15 cellular contexts compared by ENCODE assay signal in genomic region chr1:221315330-221315729, GRCh38.
DNase-seq lines count a peak whose midpoint lies in the region; ATAC-seq and TF ChIP-seq lines count a peak whose summit lies in the region.
"Had no signal": no experiment of that assay in that cellular context is flagged by ENCODE, and none has a peak within 500 bp of the region (broad histone marks: within the 10 kb centered on the region; RNA-seq: fewer than 3 reads in every experiment).

No MANE protein-coding gene starts in this region.

- dilution Hi-C loops in mammary epithelial cell (cut with HindIII; ENCODE audit: low sequenced_read_pairs) = no loop called here

- no peak overlapping the region for H3K4me2 ChIP-seq in mammary epithelial cell (ENCODE audit: insufficient read depth, low read depth, low read length)

- H3K4me1 Mint-ChIP-seq in MCF 10A (ENCODE audit: insufficient read depth, unreplicated experiment) = peaks cover 29% of the 10 kb centered on the region

- no peaks in the 10 kb centered on the region for H3K4me1 ChIP-seq in mammary epithelial cell (ENCODE audit: insufficient read depth, low read length)
- peaks cover 27% of the 10 kb centered on the region for H3K4me1 ChIP-seq in adipocyte (ENCODE audit: control insufficient read depth, insufficient read depth, low read length)
- H3K4me1 ChIP-seq in heart right ventricle = peaks cover 0 to 5% (median 0%) of the 10 kb centered on the region in 9 donors
- H3K4me1 ChIP-seq: lower lobe of right lung had no signal

- H3K9ac ChIP-seq in mammary epithelial cell (ENCODE audit: insufficient read depth, low read length) (no peak overlapping the region), adipocyte (ENCODE audit: low read length) (peak overlapping the region; percentile 70)

- in situ Hi-C loops in mammary epithelial cell (cut with MboI; ENCODE audit: low sequenced_read_pairs in 2 of 2) = no loop called here

- ATAC-seq in heart right ventricle = peak in 5 of 8 donors; percentile 38 to 91 (median 72)

- H3K36me3 ChIP-seq in mammary epithelial cell (ENCODE audit: insufficient read depth, low read length) = no peaks in the 10 kb centered on the region
- H3K36me3 ChIP-seq in adipocyte (ENCODE audit: control insufficient read depth, insufficient read depth, low read length, severe bottlenecking) = no peaks in the 10 kb centered on the region
- no peaks in the 10 kb centered on the region for H3K36me3 ChIP-seq in heart right ventricle
- H3K36me3 ChIP-seq: lower lobe of right lung had no signal

- CTCF ChIA-PET in MCF 10A (lab: Yijun Ruan, JAX) (interaction anchor here (0.5 to 1.8 kb wide), 6 partner anchors 11 to 528 kb away, joined by 3 to 5 read pairs (median 4); no protein-coding TSS in a partner anchor), mammary epithelial cell (lab: Charles Lee; ENCODE audit: low non-redundant PET) (no interaction called here)

- no TSS peak for BruUV-seq in MCF 10A (replicated peaks; lab: Mats Ljungman, UMichigan)
- no TSS peak for BruUV-seq in mammary epithelial cell (replicated peaks; lab: Mats Ljungman, UMichigan)

- H3K36me3 Mint-ChIP-seq in MCF 10A (ENCODE audit: insufficient read depth, unreplicated experiment) = no peaks in the 10 kb centered on the region

- H3K27ac ChIP-seq in mammary epithelial cell (ENCODE audit: insufficient read depth, low read depth, low read length) (no peak overlapping the region), heart right ventricle (no peak overlapping the region), caudate nucleus (ENCODE audit: low read depth, low read length) (no peak overlapping the region)
- H3K27ac ChIP-seq: dorsolateral prefrontal cortex, lower lobe of right lung had no signal

- 22% methylated on average over 3 of the region's 3 CpGs for WGBS in mammary epithelial cell (ENCODE audit: low coverage, missing lambda C conversion rate)
- 38 to 50% methylated on average over 3 of the region's 3 CpGs for WGBS in heart right ventricle, 2 donors

- intact Hi-C loops in MCF 10A (cut with micrococcal nuclease) = loop anchor here (5.0 kb wide), 1 partner anchor 112 kb away; no protein-coding TSS in a partner anchor
- intact Hi-C loops in mammary epithelial cell (cut with micrococcal nuclease) = no loop called here
- intact Hi-C loops in heart right ventricle (cut with DNase I) = no loop called here

- H3K4me3 ChIP-seq in mammary epithelial cell (replicated peaks in 1 of 3; ENCODE audit: insufficient read depth in 1 of 3, low read depth in 2 of 3, low read length in 3 of 3) (no peak overlapping the region), adipocyte (ENCODE audit: low read length) (peak overlapping the region; percentile 46), heart right ventricle (no peak overlapping the region)
- H3K4me3 ChIP-seq: dorsolateral prefrontal cortex, lower lobe of right lung had no signal

- no peaks in the 10 kb centered on the region for H3K9me3 Mint-ChIP-seq in MCF 10A (ENCODE audit: unreplicated experiment)

- H3K9me3 ChIP-seq in mammary epithelial cell (replicated peaks; ENCODE audit: insufficient read depth, low read length) (no peaks in the 10 kb centered on the region), adipocyte (ENCODE audit: control insufficient read depth, low read length) (no peaks in the 10 kb centered on the region), heart right ventricle (no peaks in the 10 kb centered on the region)
- H3K9me3 ChIP-seq: lower lobe of right lung had no signal

- no peaks in the 10 kb centered on the region for H4K20me1 ChIP-seq in mammary epithelial cell (ENCODE audit: insufficient read depth, low read length)

- H3K4me3 Mint-ChIP-seq in MCF 10A (ENCODE audit: unreplicated experiment) = peak overlapping the region; percentile 7

- no peaks in the 10 kb centered on the region for H3K27me3 Mint-ChIP-seq in MCF 10A (ENCODE audit: insufficient read depth, unreplicated experiment)

- TF ChIP-seq CTCF in MCF 10A (IDR thresholded peaks at IDR 0.05; ENCODE audit: unreplicated experiment) (no peak), mammary epithelial cell (conservative IDR thresholded peaks at IDR 0.05 in 1 of 2, IDR thresholded peaks at IDR 0.05 in 1 of 2; ENCODE audit: extremely low read depth in 1 of 2, insufficient read depth in 1 of 2, low read depth in 1 of 2, low read length in 2 of 2) (no peak), heart right ventricle (IDR thresholded peaks at IDR 0.05) (no peak)

- no peak overlapping the region for H2AFZ ChIP-seq in mammary epithelial cell (ENCODE audit: low read depth, low read length)

- POLR2A ChIA-PET in MCF 10A (lab: Yijun Ruan, JAX) = interaction anchor here (0.6 to 2.3 kb wide), 15 partner anchors 11 to 572 kb away, joined by 3 to 12 read pairs (median 3); no protein-coding TSS in a partner anchor

- DNase-seq in MCF 10A (ENCODE audit: unreplicated experiment) = peak; percentile 82
- no peak for DNase-seq in mammary epithelial cell
- DNase-seq in adipocyte (ENCODE audit: low read depth) = peak; percentile 83
- no peak for DNase-seq in heart right ventricle
- DNase-seq in stromal cell of bone marrow (ENCODE audit: low read depth) = peak; percentile 88
- no peak for DNase-seq in hypothalamus (lab: John Stamatoyannopoulos, UW)
- no peak for DNase-seq in activated T-cell treated with anti-CD3 and anti-CD28 coated beads, Interleukin-2, amount 50 U/mL, for 1 hour
- no peak for DNase-seq in caudate nucleus (lab: John Stamatoyannopoulos, UW)
- DNase-seq: activated naive CD4-positive, alpha-beta T cell treated with anti-CD3 and anti-CD28 coated beads, Interleukin-2, amount 50 U/mL, for 16 hours; DND-41; dorsolateral prefrontal cortex; glutamatergic neuron; lower lobe of right lung; NCI-H748 treated with DMSO at 0.1 percent for 48 hours; nucleus accumbens had no signal

- H3K79me2 ChIP-seq in mammary epithelial cell (ENCODE audit: insufficient read depth, low read length) = no peaks in the 10 kb centered on the region

- H3K27ac Mint-ChIP-seq in MCF 10A (ENCODE audit: low read depth, unreplicated experiment) = peak overlapping the region; percentile 59

- H3K27me3 ChIP-seq in mammary epithelial cell (ENCODE audit: insufficient read depth, low read length) (no peaks in the 10 kb centered on the region), adipocyte (replicated peaks; ENCODE audit: control insufficient read depth, insufficient read depth, low read length) (no peaks in the 10 kb centered on the region), heart right ventricle (peaks cover 0 to 1% (median 0%) of the 10 kb centered on the region in 7 donors)

Comparison
In these comparisons a context has a peak if more than half of its experiments do, and no peak if none do; other contexts are left out.
1. DNase-seq: peak in MCF 10A (single experiment), adipocyte (single experiment) and stromal cell of bone marrow (single experiment); none in mammary epithelial cell (single experiment), heart right ventricle (0 of 2), hypothalamus (0 of 51), activated T-cell treated with anti-CD3 and anti-CD28 coated beads, Interleukin-2, amount 50 U/mL, for 1 hour (single experiment) and caudate nucleus (0 of 61).